ENCODE assay signal across 2 cellular contexts in the genomic region with DNA sequence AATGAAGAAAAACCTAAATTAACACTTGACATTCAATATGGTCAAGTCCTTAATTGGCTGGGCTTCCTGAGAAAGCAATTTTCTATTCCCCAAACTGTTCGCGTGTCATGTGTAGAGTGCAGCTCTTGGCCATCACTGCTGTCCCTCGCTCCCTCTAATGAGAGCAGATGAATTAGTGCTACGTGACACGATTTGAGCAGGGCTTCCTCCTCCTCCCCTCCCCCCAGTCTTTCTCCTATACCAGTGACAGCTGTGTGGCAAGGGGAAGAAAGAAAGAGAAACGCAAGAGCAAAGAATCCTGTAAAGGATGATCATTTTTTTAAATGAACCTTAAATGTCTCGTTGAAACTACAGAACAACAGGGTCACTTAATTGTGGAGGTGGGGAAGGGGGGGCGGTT.
TF ChIP-seq lines count a peak whose summit lies in the region.

No MANE protein-coding gene starts in this region.

TF ChIP-seq in IMR-90, 13 proteins besides CTCF, POLR2A, EP300 and RAD21 (continued from another document):
- TF ChIP-seq ELK1 (IDR thresholded peaks at IDR 0.05; ENCODE audit: borderline replicate concordance, low read depth, low read length) (no peak), FOS (IDR thresholded peaks at IDR 0.05; ENCODE audit: low read depth, low read length) (no peak), NFE2L2 (IDR thresholded peaks at IDR 0.05; ENCODE audit: low read depth, low read length) (no peak), MAZ (IDR thresholded peaks at IDR 0.05; ENCODE audit: borderline replicate concordance, low read depth, low read length) (no peak), RCOR1 (IDR thresholded peaks at IDR 0.05; ENCODE audit: insufficient replicate concordance, low read length) (no peak), SMC3 (IDR thresholded peaks at IDR 0.05; ENCODE audit: low read depth, low read length) (no peak), BHLHE40 (IDR thresholded peaks at IDR 0.05; ENCODE audit: low read depth, low read length) (no peak), CEBPB (IDR thresholded peaks at IDR 0.05; ENCODE audit: low read depth, low read length) (no peak)
- TF ChIP-seq, protein P1, sequence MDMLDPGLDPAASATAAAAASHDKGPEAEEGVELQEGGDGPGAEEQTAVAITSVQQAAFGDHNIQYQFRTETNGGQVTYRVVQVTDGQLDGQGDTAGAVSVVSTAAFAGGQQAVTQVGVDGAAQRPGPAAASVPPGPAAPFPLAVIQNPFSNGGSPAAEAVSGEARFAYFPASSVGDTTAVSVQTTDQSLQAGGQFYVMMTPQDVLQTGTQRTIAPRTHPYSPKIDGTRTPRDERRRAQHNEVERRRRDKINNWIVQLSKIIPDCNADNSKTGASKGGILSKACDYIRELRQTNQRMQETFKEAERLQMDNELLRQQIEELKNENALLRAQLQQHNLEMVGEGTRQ (IDR thresholded peaks at IDR 0.05; ENCODE audit: low read depth, low read length), result no peak

TF ChIP-seq in PFSK-1, 5 proteins besides CTCF, POLR2A, EP300 and RAD21 (continued from another document):
- no peak for TF ChIP-seq REST (IDR thresholded peaks at IDR 0.05; ENCODE audit: insufficient read depth in 1 of 2, low read depth in 2 of 2, low read length in 2 of 2)
- TF ChIP-seq FOXP2 (optimal IDR thresholded peaks at IDR 0.05; ENCODE audit: borderline replicate concordance, extremely low read depth, extremely low read length, insufficient read depth), result no peak
